ENCODE assay signal across 10 cellular contexts in the genomic region with DNA sequence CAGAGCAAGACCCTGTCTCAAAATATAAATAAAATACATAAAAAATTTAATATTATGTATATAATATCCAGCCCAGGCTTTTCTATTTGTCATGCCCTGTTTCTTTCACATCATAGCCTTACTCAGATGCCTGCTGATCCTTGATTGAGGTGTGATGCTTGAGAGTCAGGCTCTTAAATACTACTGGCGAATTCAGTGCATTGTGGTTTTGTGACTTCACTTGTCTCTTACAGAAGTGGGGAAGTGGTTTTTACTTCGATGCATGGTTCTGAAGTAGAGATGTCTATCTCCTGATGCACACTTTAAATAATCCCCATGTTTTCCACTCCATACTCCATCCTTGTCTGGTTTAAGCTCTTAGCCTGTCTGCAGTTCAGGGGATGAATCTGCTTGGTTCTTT. TPM values are rescaled to one million over a fixed set of nuclear protein-coding genes. Genes with fewer than 3 reads are reported as not detected.
DNase-seq lines count a peak whose midpoint lies in the region; ATAC-seq and FAIRE-seq lines count a peak whose summit lies in the region.
"Had no signal": no experiment of that assay in that cellular context is flagged by ENCODE, and none has a peak within 500 bp of the region (broad histone marks: within the 10 kb centered on the region; RNA-seq: fewer than 3 reads in every experiment).

No MANE protein-coding gene starts in this region.

- H3K27me3 ChIP-seq in naive thymus-derived CD4-positive, alpha-beta T cell (ENCODE audit: control insufficient read depth in 2 of 2, insufficient read depth in 2 of 2, low read length in 2 of 2), result no peaks in the 10 kb centered on the region
- H3K27me3 ChIP-seq: neutrophil had no signal

- H3K4me3 ChIP-seq in naive thymus-derived CD4-positive, alpha-beta T cell (ENCODE audit: low read length), result no peak overlapping the region

- H3K4me1 ChIP-seq in naive thymus-derived CD4-positive, alpha-beta T cell (ENCODE audit: control insufficient read depth in 2 of 2, insufficient read depth in 2 of 2, low read length in 2 of 2), result peaks cover 23 to 30% of the 10 kb centered on the region in 2 donors

- FAIRE-seq in urothelium cell line (lab: Jason Lieb, UNC), result no peak

- DNase-seq in activated CD4-positive, alpha-beta T cell treated with anti-CD3 and anti-CD28 coated beads, Interleukin-2, amount 10 ng/mL, durations not matched to agents 24 days and 14 days, result peak; percentile 87
- no peak for DNase-seq in activated CD4-positive, alpha-beta T cell treated with anti-CD3 and anti-CD28 coated beads for 48 hours
- DNase-seq in activated CD8-positive, alpha-beta T cell treated with anti-CD3 and anti-CD28 coated beads, Interleukin-2, amount 10 ng/mL, durations not matched to agents 7 days and 5 days, result peak; percentile 70
- DNase-seq in naive thymus-derived CD4-positive, alpha-beta T cell, result peak in 7 of 9 donors; percentile 65 to 86 (median 81)
- DNase-seq in superior temporal gyrus (ENCODE audit: extremely low spot score), result no peak
- DNase-seq in urothelium cell line (ENCODE audit: low spot score), result no peak
- DNase-seq: NCI-H1930 had no signal

- H3K27me3 Mint-ChIP-seq in activated CD4-positive, alpha-beta T cell treated with anti-CD3 and anti-CD28 coated beads, Interleukin-2, amount 10 ng/mL, durations not matched to agents 24 days and 14 days, result no peaks in the 10 kb centered on the region
- no peaks in the 10 kb centered on the region for H3K27me3 Mint-ChIP-seq in activated CD8-positive, alpha-beta T cell treated with anti-CD3 and anti-CD28 coated beads, Interleukin-2, amount 10 ng/mL, durations not matched to agents 7 days and 5 days (ENCODE audit: low read depth)
- H3K27me3 Mint-ChIP-seq in naive thymus-derived CD4-positive, alpha-beta T cell, result no peaks in the 10 kb centered on the region

- H3K4me3 Mint-ChIP-seq in activated CD4-positive, alpha-beta T cell treated with anti-CD3 and anti-CD28 coated beads, Interleukin-2, amount 10 ng/mL, durations not matched to agents 24 days and 14 days, result peak overlapping the region; percentile 39
- H3K4me3 Mint-ChIP-seq in activated CD8-positive, alpha-beta T cell treated with anti-CD3 and anti-CD28 coated beads, Interleukin-2, amount 10 ng/mL, durations not matched to agents 7 days and 5 days, result peak overlapping the region; percentile 1
- peak overlapping the region; percentile 2 to 72 (median 48) for H3K4me3 Mint-ChIP-seq in naive thymus-derived CD4-positive, alpha-beta T cell

- intact Hi-C loops in activated CD4-positive, alpha-beta T cell treated with anti-CD3 and anti-CD28 coated beads, Interleukin-2, amount 10 ng/mL, durations not matched to agents 24 days and 14 days (cut with micrococcal nuclease), result loop anchor here (1.0 kb wide), 2 partner anchors 20 to 32 kb away; no protein-coding TSS in a partner anchor
- intact Hi-C loops in naive thymus-derived CD4-positive, alpha-beta T cell (cut with micrococcal nuclease), result loop anchor here (1.0 to 5.0 kb wide), 6 partner anchors 16 to 98 kb away; a partner anchor contains a TSS

- H3K36me3 ChIP-seq in KOPT-K1 (ENCODE audit: insufficient read depth, low read length), result peaks cover 52% of the 10 kb centered on the region
- H3K36me3 ChIP-seq in naive thymus-derived CD4-positive, alpha-beta T cell (ENCODE audit: control insufficient read depth in 2 of 3, insufficient read depth in 3 of 3, low read length in 3 of 3), result peaks cover 0 to 12% (median 0%) of the 10 kb centered on the region in 3 experiments
- H3K36me3 ChIP-seq: neutrophil had no signal

- H3K4me1 Mint-ChIP-seq in activated CD4-positive, alpha-beta T cell treated with anti-CD3 and anti-CD28 coated beads, Interleukin-2, amount 10 ng/mL, durations not matched to agents 24 days and 14 days, result peaks cover 34% of the 10 kb centered on the region
- peaks cover 50% of the 10 kb centered on the region for H3K4me1 Mint-ChIP-seq in activated CD8-positive, alpha-beta T cell treated with anti-CD3 and anti-CD28 coated beads, Interleukin-2, amount 10 ng/mL, durations not matched to agents 7 days and 5 days (ENCODE audit: low read depth)
- H3K4me1 Mint-ChIP-seq in naive thymus-derived CD4-positive, alpha-beta T cell, result peaks cover 47 to 87% (median 75%) of the 10 kb centered on the region in 7 donors

- no peaks in the 10 kb centered on the region for H3K9me3 Mint-ChIP-seq in activated CD4-positive, alpha-beta T cell treated with anti-CD3 and anti-CD28 coated beads, Interleukin-2, amount 10 ng/mL, durations not matched to agents 24 days and 14 days
- H3K9me3 Mint-ChIP-seq in activated CD8-positive, alpha-beta T cell treated with anti-CD3 and anti-CD28 coated beads, Interleukin-2, amount 10 ng/mL, durations not matched to agents 7 days and 5 days (ENCODE audit: insufficient read depth), result no peaks in the 10 kb centered on the region
- H3K9me3 Mint-ChIP-seq in naive thymus-derived CD4-positive, alpha-beta T cell, result peaks cover 0 to 1% (median 0%) of the 10 kb centered on the region in 11 donors

- H3K27ac ChIP-seq in KOPT-K1 (ENCODE audit: low read depth, low read length, poor library complexity, severe bottlenecking), result peak overlapping the region; percentile 5
- H3K27ac ChIP-seq in naive thymus-derived CD4-positive, alpha-beta T cell (ENCODE audit: low read depth, low read length), result peak overlapping the region; percentile 57
- H3K27ac ChIP-seq: neutrophil had no signal

- no peaks in the 10 kb centered on the region for H3K9me3 ChIP-seq in KOPT-K1 (ENCODE audit: insufficient read depth, low read length, poor library complexity, severe bottlenecking)
- H3K9me3 ChIP-seq in naive thymus-derived CD4-positive, alpha-beta T cell (ENCODE audit: control insufficient read depth in 2 of 3, low read length in 3 of 3), result no peaks in the 10 kb centered on the region
- H3K9me3 ChIP-seq: neutrophil had no signal

- CTCF ChIA-PET in activated CD8-positive, alpha-beta T cell treated with anti-CD3 and anti-CD28 coated beads, Interleukin-2, amount 10 ng/mL, durations not matched to agents 7 days and 5 days (lab: Charles Lee), result interaction anchor here (2.0 kb wide), 1 partner anchor 40 kb away, joined by 5 read pairs; no protein-coding TSS in a partner anchor
- CTCF ChIA-PET in naive thymus-derived CD4-positive, alpha-beta T cell (lab: Charles Lee), result interaction anchor here (1.2 kb wide), 1 partner anchor 23 kb away, joined by 3 read pairs; no protein-coding TSS in a partner anchor

- POLR2A ChIA-PET in activated CD8-positive, alpha-beta T cell treated with anti-CD3 and anti-CD28 coated beads, Interleukin-2, amount 10 ng/mL, durations not matched to agents 7 days and 5 days (lab: Charles Lee), result no interaction called here
- POLR2A ChIA-PET in naive thymus-derived CD4-positive, alpha-beta T cell (lab: Charles Lee), result interaction anchor here (2.8 kb wide), 1 partner anchor 28 kb away, joined by 13 read pairs; a partner anchor contains a TSS

- H3K27ac Mint-ChIP-seq in activated CD4-positive, alpha-beta T cell treated with anti-CD3 and anti-CD28 coated beads, Interleukin-2, amount 10 ng/mL, durations not matched to agents 24 days and 14 days, result peak overlapping the region; percentile 13
- H3K27ac Mint-ChIP-seq in activated CD8-positive, alpha-beta T cell treated with anti-CD3 and anti-CD28 coated beads, Interleukin-2, amount 10 ng/mL, durations not matched to agents 7 days and 5 days, result peak overlapping the region; percentile 43
- H3K27ac Mint-ChIP-seq in naive thymus-derived CD4-positive, alpha-beta T cell, result peak overlapping the region; percentile 6 to 92 (median 63)

- ATAC-seq in activated CD8-positive, alpha-beta T cell treated with anti-CD3 and anti-CD28 coated beads, Interleukin-2, amount 10 ng/mL, durations not matched to agents 7 days and 5 days, result peak; percentile 96
- peak; percentile 96 for ATAC-seq in naive thymus-derived CD4-positive, alpha-beta T cell
- ATAC-seq in GM19328 (IDR thresholded peaks at IDR 0.05; ENCODE audit: unreplicated experiment), result no peak

- H3K36me3 Mint-ChIP-seq in activated CD4-positive, alpha-beta T cell treated with anti-CD3 and anti-CD28 coated beads, Interleukin-2, amount 10 ng/mL, durations not matched to agents 24 days and 14 days (ENCODE audit: low read depth), result peaks cover 40% of the 10 kb centered on the region
- peaks cover 43% of the 10 kb centered on the region for H3K36me3 Mint-ChIP-seq in activated CD8-positive, alpha-beta T cell treated with anti-CD3 and anti-CD28 coated beads, Interleukin-2, amount 10 ng/mL, durations not matched to agents 7 days and 5 days (ENCODE audit: low read depth)
- peaks cover 5 to 20% (median 12%) of the 10 kb centered on the region in 5 donors for H3K36me3 Mint-ChIP-seq in naive thymus-derived CD4-positive, alpha-beta T cell

RNA-seq across cellular contexts. Expression of a gene that starts 29.1 kb away (rescaled TPM):
- 126 and 142 TPM in 2 replicates for total RNA-seq in activated CD4-positive, alpha-beta T cell treated with anti-CD3 and anti-CD28 coated beads, Interleukin-2, amount 10 ng/mL, durations not matched to agents 24 days and 14 days
- 10 to 100 TPM; 91.7 to 97.4 TPM for total RNA-seq in activated CD8-positive, alpha-beta T cell treated with anti-CD3 and anti-CD28 coated beads, Interleukin-2, amount 10 ng/mL, durations not matched to agents 7 days and 5 days
- 100 to 1,000 TPM; 106 to 200 (median 158) TPM for total RNA-seq in naive thymus-derived CD4-positive, alpha-beta T cell
- polyA plus RNA-seq in naive thymus-derived CD4-positive, alpha-beta T cell, result 10 to 100 TPM; 14.7 to 18.8 TPM

Comparison
In these comparisons a context has a peak if more than half of its experiments do, and no peak if none do; other contexts are left out.
1. DNase-seq: peak in activated CD4-positive, alpha-beta T cell treated with anti-CD3 and anti-CD28 coated beads, Interleukin-2, amount 10 ng/mL, durations not matched to agents 24 days and 14 days (single experiment), activated CD8-positive, alpha-beta T cell treated with anti-CD3 and anti-CD28 coated beads, Interleukin-2, amount 10 ng/mL, durations not matched to agents 7 days and 5 days (single experiment) and naive thymus-derived CD4-positive, alpha-beta T cell (7 of 9); none in activated CD4-positive, alpha-beta T cell treated with anti-CD3 and anti-CD28 coated beads for 48 hours (single experiment), superior temporal gyrus (single experiment) and urothelium cell line (single experiment).
2. H3K27ac Mint-ChIP-seq: peak in every context shown above with its lines; median percentile 63 in naive thymus-derived CD4-positive, alpha-beta T cell; 43 in activated CD8-positive, alpha-beta T cell treated with anti-CD3 and anti-CD28 coated beads, Interleukin-2, amount 10 ng/mL, durations not matched to agents 7 days and 5 days; 13 in activated CD4-positive, alpha-beta T cell treated with anti-CD3 and anti-CD28 coated beads, Interleukin-2, amount 10 ng/mL, durations not matched to agents 24 days and 14 days.
3. Peak in every context shown above with its lines, with median percentiles within 50 percentile points of each other: H3K4me3 Mint-ChIP-seq.